Comparison of ENCODE assay signal across 10 cellular contexts in the genomic region with DNA sequence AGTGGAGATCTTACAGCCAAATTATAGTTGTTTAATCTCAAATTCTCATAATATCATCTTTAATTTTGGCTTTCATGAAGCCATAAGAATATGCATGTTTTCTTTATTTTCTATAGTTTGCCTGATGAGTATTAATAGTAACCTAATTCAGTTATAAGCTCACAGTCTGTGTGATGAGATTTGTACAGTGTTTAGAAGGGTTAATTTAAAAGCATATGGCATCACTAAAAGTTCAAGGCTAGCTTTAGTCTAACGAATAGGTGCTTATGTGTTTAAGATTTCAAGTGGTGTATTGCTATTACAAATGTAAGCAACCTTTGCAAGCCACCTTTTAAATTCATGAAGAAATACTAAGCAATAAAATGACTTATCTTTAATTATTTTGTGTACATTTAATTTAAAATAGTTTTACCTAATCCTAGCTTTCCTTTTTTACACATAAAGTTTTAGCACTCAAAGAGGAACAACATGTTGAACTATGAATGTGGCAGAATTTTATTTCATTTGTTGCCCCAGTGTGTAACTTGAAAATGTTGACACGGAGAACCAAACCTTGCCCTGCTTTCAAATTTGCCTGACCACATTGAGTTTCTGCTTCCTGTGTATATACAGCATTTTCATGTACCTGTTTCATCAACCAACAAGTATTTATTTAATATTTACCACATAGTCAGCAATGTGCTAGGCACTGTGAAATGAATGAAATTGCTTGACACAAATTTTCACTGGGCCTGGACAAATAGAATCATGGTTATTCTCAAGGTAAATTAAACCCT. TPM values are rescaled to one million over a fixed set of nuclear protein-coding genes. Genes with fewer than 3 reads are reported as not detected.
A peak's percentile ranks its signal among the peaks of the same experiment; 100 is the strongest.
DNase-seq lines count a peak whose midpoint lies in the region; ATAC-seq and TF ChIP-seq lines count a peak whose summit lies in the region.
"Had no signal": no experiment of that assay in that cellular context is flagged by ENCODE, and none has a peak within 500 bp of the region (broad histone marks: within the 10 kb centered on the region; RNA-seq: fewer than 3 reads in every experiment).

No MANE protein-coding gene starts in this region.

- H3K27ac ChIP-seq in muscle layer of duodenum (ENCODE audit: low read length): no peak overlapping the region

- TF ChIP-seq CTCF in BE2C (IDR thresholded peaks at IDR 0.05; ENCODE audit: low read depth, low read length) (no peak), GM12875 (IDR thresholded peaks at IDR 0.05; ENCODE audit: borderline replicate concordance, insufficient read depth, low read depth, low read length) (no peak)
- TF ChIP-seq CTCF in activated CD8-positive, alpha-beta T cell treated with anti-CD3 and anti-CD28 coated beads for 36 hours (IDR thresholded peaks at IDR 0.05): no peak

- no peak for ATAC-seq in activated CD8-positive, alpha-beta T cell treated with anti-CD3 and anti-CD28 coated beads for 36 hours

- in situ Hi-C loops in HAP-1 (cut with MboI; ENCODE audit: low sequenced_read_pairs): no loop called here

- H3K36me3 Mint-ChIP-seq in activated CD8-positive, alpha-beta T cell treated with anti-CD3 and anti-CD28 coated beads for 36 hours (ENCODE audit: low read depth): no peaks in the 10 kb centered on the region

- intact Hi-C loops in activated CD8-positive, alpha-beta T cell treated with anti-CD3 and anti-CD28 coated beads for 36 hours (cut with micrococcal nuclease): no loop called here

- no peaks in the 10 kb centered on the region for H3K27me3 Mint-ChIP-seq in activated CD8-positive, alpha-beta T cell treated with anti-CD3 and anti-CD28 coated beads for 36 hours

- H3K27ac Mint-ChIP-seq in activated CD8-positive, alpha-beta T cell treated with anti-CD3 and anti-CD28 coated beads for 36 hours: peak overlapping the region; percentile 75

- no peaks in the 10 kb centered on the region for H3K9me3 Mint-ChIP-seq in activated CD8-positive, alpha-beta T cell treated with anti-CD3 and anti-CD28 coated beads for 36 hours

- H3K4me3 Mint-ChIP-seq in activated CD8-positive, alpha-beta T cell treated with anti-CD3 and anti-CD28 coated beads for 36 hours: peak overlapping the region; percentile 81

- peaks cover 33% of the 10 kb centered on the region for H3K4me1 Mint-ChIP-seq in activated CD8-positive, alpha-beta T cell treated with anti-CD3 and anti-CD28 coated beads for 36 hours (ENCODE audit: low read depth)

- H3K4me1 ChIP-seq in BE2C: no peaks in the 10 kb centered on the region; the same call in 1 of the 2 replicates
- H3K4me1 ChIP-seq in muscle layer of duodenum (ENCODE audit: control insufficient read depth in 1 of 2, insufficient read depth in 2 of 2, low read length in 2 of 2): peaks cover 13 to 27% of the 10 kb centered on the region in 2 donors
- H3K4me1 ChIP-seq in HAP-1: peaks cover 45% of the 10 kb centered on the region

- H3K27me3 ChIP-seq in BE2C (no peaks in the 10 kb centered on the region), muscle layer of duodenum (ENCODE audit: low read depth, low read length) (no peaks in the 10 kb centered on the region), HAP-1 (ENCODE audit: low read depth) (no peaks in the 10 kb centered on the region)
- H3K27me3 ChIP-seq: stomach had no signal

- peaks cover 18% of the 10 kb centered on the region for H3K36me3 ChIP-seq in BE2C
- no peaks in the 10 kb centered on the region for H3K36me3 ChIP-seq in muscle layer of duodenum (ENCODE audit: control insufficient read depth in 1 of 2, insufficient read depth in 2 of 2, low read length in 2 of 2)
- H3K36me3 ChIP-seq in HAP-1 (replicated peaks): peaks cover 34% of the 10 kb centered on the region
- H3K36me3 ChIP-seq: stomach had no signal

- H3K4me3 ChIP-seq in BE2C (ENCODE audit: low read depth, low read length) (peak overlapping the region; percentile 73), GM12875 (ENCODE audit: low read depth, low read length) (peak overlapping the region; percentile 11), muscle layer of duodenum (ENCODE audit: low read depth in 1 of 2, low read length in 2 of 2) (peak overlapping the region; percentile 10 to 72), HAP-1 (no peak overlapping the region)

- DNase-seq in BE2C (no peak), OCI-M1 (lab: John Stamatoyannopoulos, UW) (no peak), NCI-H2227 treated with DMSO at 0.1 percent for 48 hours (lab: John Stamatoyannopoulos, UW) (no peak), HAP-1 (ENCODE audit: low spot score in 2 of 2) (no peak), NCI-H1092 treated with DMSO at 0.1 percent for 48 hours (lab: John Stamatoyannopoulos, UW) (no peak)
- DNase-seq in activated CD8-positive, alpha-beta T cell treated with anti-CD3 and anti-CD28 coated beads for 36 hours: no peak
- DNase-seq: NCI-H1105 treated with DMSO at 0.1 percent for 48 hours, stomach had no signal

- H3K9me3 ChIP-seq in BE2C: no peaks in the 10 kb centered on the region
- H3K9me3 ChIP-seq in muscle layer of duodenum (ENCODE audit: control insufficient read depth in 1 of 2, low read length in 2 of 2): no peaks in the 10 kb centered on the region
- H3K9me3 ChIP-seq in HAP-1: no peaks in the 10 kb centered on the region
- H3K9me3 ChIP-seq: stomach had no signal

- POLR2A ChIA-PET in activated CD8-positive, alpha-beta T cell treated with anti-CD3 and anti-CD28 coated beads for 36 hours (lab: Charles Lee): interaction anchor here (0.8 to 1.2 kb wide), 5 partner anchors 10 to 299 kb away, joined by 3 to 6 read pairs (median 3); partner anchors contain the start of genes CCAR1 and TET1

- CTCF ChIA-PET in activated CD8-positive, alpha-beta T cell treated with anti-CD3 and anti-CD28 coated beads for 36 hours (lab: Charles Lee): interaction anchor here (0.9 to 1.6 kb wide), 5 partner anchors 10 to 51 kb away, joined by 3 to 6 read pairs (median 4); no protein-coding TSS in a partner anchor

RNA-seq across cellular contexts. Expression of gene TET1, which starts 41.5 kb away (rescaled TPM):
- polyA plus RNA-seq in BE2C (2012; ENCODE audit: insufficient read depth, insufficient read length, low read depth): 0.76 TPM
- total RNA-seq in activated CD8-positive, alpha-beta T cell treated with anti-CD3 and anti-CD28 coated beads for 36 hours: 1 to 10 TPM; 1.1 to 1.3 TPM
